Comparison of ENCODE assay signal across 18 cellular contexts in genomic region chr19:4054471-4055208, GRCh38.
"Had no signal": no experiment of that assay in that cellular context is flagged by ENCODE, and none has a peak within 500 bp of the region (broad histone marks: within the 10 kb centered on the region; RNA-seq: fewer than 3 reads in every experiment).

No MANE protein-coding gene starts in this region.

- H3K27me3 ChIP-seq: brain microvascular endothelial cell, heart right ventricle had no signal

- DNase-seq: activated CD4-positive, alpha-beta T cell treated with anti-CD3 and anti-CD28 coated beads, Interleukin-2, amount 10 ng/mL, durations not matched to agents 24 days and 14 days; activated CD8-positive, alpha-beta memory T cell treated with anti-CD3 and anti-CD28 coated beads, Interleukin-2, amount 50 U/mL, for 48 hours; activated CD8-positive, alpha-beta T cell treated with anti-CD3 and anti-CD28 coated beads, Interleukin-2, amount 10 ng/mL, durations not matched to agents 7 days and 5 days; activated effector memory CD4-positive, alpha-beta T cell treated with Interleukin-2 at 50 U/mL for 16 hours; activated naive CD4-positive, alpha-beta T cell treated with anti-CD3 and anti-CD28 coated beads, Interleukin-2, amount 10 ng/mL, durations not matched to agents 7 days and 5 days; activated naive CD8-positive, alpha-beta T cell treated with anti-CD3 and anti-CD28 coated beads, Interleukin-2, amount 50 U/mL, for 24 hours; activated T-cell treated with anti-CD3 and anti-CD28 coated beads, Interleukin-2, amount 50 U/mL, for 48 hours; brain microvascular endothelial cell; cortex of kidney; effector CD8-positive, alpha-beta T cell; heart right ventricle; kidney glomerular epithelial cell; stimulated activated CD4-positive, alpha-beta T cell treated with anti-CD3 and anti-CD28 coated beads, Interleukin-15, amount 100 ng/mL, for 24 hours; stimulated activated CD4-positive, alpha-beta T cell treated with anti-CD3 and anti-CD28 coated beads, Interleukin-2, amount 100 ng/mL, for 48 hours; stimulated activated naive CD8-positive, alpha-beta T cell treated with anti-CD3 and anti-CD28 coated beads, Interleukin-15, amount 100 ng/mL, for 72 hours; T1000 had no signal

- H3K27ac ChIP-seq: brain microvascular endothelial cell, heart right ventricle, thoracic aorta had no signal

- H3K9me3 ChIP-seq: heart right ventricle, thoracic aorta had no signal

- H3K4me3 ChIP-seq: heart right ventricle, thoracic aorta had no signal

- ATAC-seq: activated CD8-positive, alpha-beta T cell treated with anti-CD3 and anti-CD28 coated beads, Interleukin-2, amount 10 ng/mL, durations not matched to agents 7 days and 5 days; activated naive CD8-positive, alpha-beta T cell treated with anti-CD3 and anti-CD28 coated beads, Interleukin-2, amount 50 U/mL, for 24 hours; esophagus mucosa; heart right ventricle; stimulated activated naive CD8-positive, alpha-beta T cell treated with anti-CD3 and anti-CD28 coated beads, Interleukin-15, amount 100 ng/mL, for 72 hours had no signal
